Comparison of ENCODE assay signal across 16 cellular contexts in genomic region chr4:149534779-149535178, GRCh38.
DNase-seq lines count a peak whose midpoint lies in the region; ATAC-seq and TF ChIP-seq lines count a peak whose summit lies in the region.
"Had no signal": no experiment of that assay in that cellular context is flagged by ENCODE, and none has a peak within 500 bp of the region (broad histone marks: within the 10 kb centered on the region; RNA-seq: fewer than 3 reads in every experiment).

No MANE protein-coding gene starts in this region.

- H3K4me3 ChIP-seq in AG10803 (ENCODE audit: low read length): no peak overlapping the region
- peak overlapping the region; percentile 16 for H3K4me3 ChIP-seq in SK-N-MC
- H3K4me3 ChIP-seq: BLaER1, GM12878 had no signal

- H3K9ac ChIP-seq in SK-N-MC (ENCODE audit: insufficient read length): no peak overlapping the region
- H3K9ac ChIP-seq: BLaER1 had no signal

- POLR2A ChIA-PET in HEK293T (lab: Yijun Ruan, JAX): no interaction called here

- DNase-seq in AG10803 (ENCODE audit: low read depth) (peak; percentile 3), SK-N-MC (ENCODE audit: low read depth, low spot score) (no peak), iris pigment epithelial cell (ENCODE audit: low read depth) (peak; percentile 1), hypothalamus (lab: John Stamatoyannopoulos, UW) (no peak), HEK293T (ENCODE audit: extremely low spot score) (no peak), GM03348 (ENCODE audit: low spot score) (no peak)
- DNase-seq: CD4-positive, alpha-beta memory T cell; DMS79 treated with DMSO at 0.1 percent for 48 hours; GF-D8; GOT3; H7 had no signal

- ATAC-seq in HG02970 (IDR thresholded peaks at IDR 0.05; ENCODE audit: low FRiP score, unreplicated experiment): no peak
- ATAC-seq: GM12878, HCT116 had no signal

- no peak for TF ChIP-seq CTCF in AG10803 (conservative IDR thresholded peaks at IDR 0.05; ENCODE audit: low read length)

- CTCF ChIA-PET in HEK293T (lab: Yijun Ruan, JAX): no interaction called here

- no peak for TF ChIP-seq RAD21 in Ishikawa (IDR thresholded peaks at IDR 0.05; ENCODE audit: low read depth)

- H3K9me3 ChIP-seq in SK-N-MC (ENCODE audit: low read depth, low read length): 0 out of 2 replicates have a peak, but pooled peaks cover 4% of the 10 kb centered on the region

- H3K36me3 ChIP-seq in SK-N-MC (ENCODE audit: insufficient read depth, low read length): no peaks in the 10 kb centered on the region
- H3K36me3 ChIP-seq: BLaER1 had no signal

- H3K27ac ChIP-seq in SK-N-MC: peak overlapping the region; percentile 73
- H3K27ac ChIP-seq: BLaER1 had no signal

- TF ChIP-seq EP300 in Ishikawa (IDR thresholded peaks at IDR 0.05; ENCODE audit: borderline replicate concordance): no peak

TF ChIP-seq in Ishikawa, 13 proteins besides CTCF, POLR2A, EP300 and RAD21:
- TF ChIP-seq TCF12 (IDR thresholded peaks at IDR 0.05; ENCODE audit: low read depth) (no peak), CEBPB (IDR thresholded peaks at IDR 0.05) (peak; percentile 66)

TF ChIP-seq in HEK293T, 16 proteins besides CTCF, POLR2A, EP300 and RAD21:
- TF ChIP-seq FOXK2 (IDR thresholded peaks at IDR 0.05) (no peak), SUZ12 (IDR thresholded peaks at IDR 0.05) (no peak), PKNOX1 (IDR thresholded peaks at IDR 0.05) (no peak), TARDBP (IDR thresholded peaks at IDR 0.05) (no peak), CTBP1 (IDR thresholded peaks at IDR 0.05; ENCODE audit: borderline replicate concordance) (no peak), ELF4 (IDR thresholded peaks at IDR 0.05) (no peak), BHLHE40 (IDR thresholded peaks at IDR 0.05; ENCODE audit: borderline replicate concordance) (no peak), FOXA1 (IDR thresholded peaks at IDR 0.05) (no peak), ARNT (IDR thresholded peaks at IDR 0.05) (no peak), L3MBTL2 (conservative IDR thresholded peaks at IDR 0.05) (no peak), LEF1 (IDR thresholded peaks at IDR 0.05; ENCODE audit: borderline replicate concordance) (no peak), ZNF384 (IDR thresholded peaks at IDR 0.05) (no peak), HDGF (IDR thresholded peaks at IDR 0.05; ENCODE audit: borderline replicate concordance) (no peak), SP1 (IDR thresholded peaks at IDR 0.05) (no peak), NFRKB (IDR thresholded peaks at IDR 0.05) (no peak), FOXM1 (IDR thresholded peaks at IDR 0.05; ENCODE audit: borderline replicate concordance) (no peak)
TF ChIP-seq in HEK293T: peak in this region for 0.

Comparison
In these comparisons a context has a peak if more than half of its experiments do, and no peak if none do; other contexts are left out.
1. DNase-seq: peak in AG10803 (single experiment) and iris pigment epithelial cell (single experiment); none in SK-N-MC (single experiment), hypothalamus (0 of 51), HEK293T (single experiment) and GM03348 (single experiment).